18 cellular contexts compared by ENCODE assay signal in the genomic region with DNA sequence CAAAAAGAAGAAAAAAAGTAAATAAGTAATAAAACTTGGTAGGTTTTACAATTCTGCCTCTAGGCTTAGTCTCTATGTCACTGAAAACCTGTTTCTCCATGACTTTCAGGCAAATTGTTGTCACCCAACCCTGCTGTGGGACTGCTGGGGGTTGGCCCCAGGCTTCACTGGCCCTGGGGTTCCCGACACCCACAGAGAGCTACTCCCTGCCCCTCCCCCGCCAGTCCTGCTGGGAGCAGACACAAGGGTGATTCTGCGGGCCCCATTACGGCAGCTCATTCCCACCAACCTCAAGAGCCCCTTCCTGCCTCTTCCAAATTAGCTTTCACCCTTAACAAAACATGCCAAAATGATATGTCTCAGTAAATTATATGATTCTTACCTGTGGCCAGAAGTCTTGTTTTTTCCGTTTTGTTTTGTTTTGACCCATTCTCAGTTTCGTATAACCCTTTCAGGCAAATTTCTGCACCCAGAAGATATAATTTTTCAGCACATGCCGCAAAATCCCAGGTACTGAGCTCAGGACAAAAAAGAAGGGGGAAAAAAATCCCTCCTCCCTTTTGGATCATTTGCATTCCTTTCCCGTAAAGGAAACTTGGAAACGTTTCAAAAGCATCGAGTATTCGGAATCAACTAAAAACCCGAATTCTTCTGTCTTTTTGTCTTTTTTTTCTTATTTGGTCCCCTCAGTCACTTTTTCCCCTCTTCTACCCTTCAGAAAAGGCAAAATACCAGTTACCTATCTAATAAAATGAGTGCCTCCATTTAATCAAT. TPM values are rescaled to one million over a fixed set of nuclear protein-coding genes. Genes with fewer than 3 reads are reported as not detected.
DNase-seq lines count a peak whose midpoint lies in the region; ATAC-seq, FAIRE-seq and TF ChIP-seq lines count a peak whose summit lies in the region.
"Had no signal": no experiment of that assay in that cellular context is flagged by ENCODE, and none has a peak within 500 bp of the region (broad histone marks: within the 10 kb centered on the region; RNA-seq: fewer than 3 reads in every experiment).

No MANE protein-coding gene starts in this region.

- H4K5ac ChIP-seq in H9 (ENCODE audit: insufficient read length, low read depth, low read length) = no peak overlapping the region

- H3K4ac ChIP-seq in H9 (ENCODE audit: low read depth, low read length) = no peak overlapping the region; the same call in 1 of the 2 replicates

- H3K9me3 Mint-ChIP-seq in H9 = no peaks in the 10 kb centered on the region
- H3K9me3 Mint-ChIP-seq: activated CD4-positive, alpha-beta T cell treated with anti-CD3 and anti-CD28 coated beads, Interleukin-2, amount 10 ng/mL, durations not matched to agents 24 days and 14 days; immature natural killer cell; stimulated activated naive B cell treated with anti-CD40 and anti-IgM and Interleukin-4, amounts not matched to agents 10 μg/mL and 1 μg/mL and 100 μg/mL, for 72 hours had no signal

- no peaks in the 10 kb centered on the region for H3K27me3 ChIP-seq in H9 (ENCODE audit: insufficient read depth, low read length)
- no peaks in the 10 kb centered on the region for H3K27me3 ChIP-seq in adrenal gland
- H3K27me3 ChIP-seq in HepG2 (ENCODE audit: control insufficient read depth in 1 of 2, insufficient read depth in 2 of 2, low read length in 2 of 2) = no peaks in the 10 kb centered on the region
- no peaks in the 10 kb centered on the region for H3K27me3 ChIP-seq in stomach
- H3K27me3 ChIP-seq: BE2C had no signal

- H2AFZ ChIP-seq in H9 (ENCODE audit: low read length) (no peak overlapping the region), HepG2 (ENCODE audit: low read length) (no peak overlapping the region)

- no peaks in the 10 kb centered on the region for H4K20me1 ChIP-seq in H9 (ENCODE audit: control insufficient read depth, insufficient read depth, insufficient read length)
- peaks cover 48% of the 10 kb centered on the region for H4K20me1 ChIP-seq in HepG2 (ENCODE audit: insufficient read depth, low read length)

- no peak for TF ChIP-seq RAD21 in HepG2 (CRISPR knock-in tag; IDR thresholded peaks at IDR 0.05)

- intact Hi-C loops in adrenal gland (cut with DNase I) (no loop called here), HepG2 (cut with micrococcal nuclease; ENCODE audit: unreplicated experiment) (no loop called here), stomach (cut with DNase I; ENCODE audit: low total_unique reads) (no loop called here)

- no peak overlapping the region for H3K18ac ChIP-seq in H9 (ENCODE audit: insufficient read length, low read depth, low read length)

- TF ChIP-seq EP300 in HepG2 (IDR thresholded peaks at IDR 0.05; ENCODE audit: low read depth in 2 of 2, low read length in 2 of 2) = no peak
- TF ChIP-seq EP300 in HepG2 (CRISPR knock-in tag; IDR thresholded peaks at IDR 0.05; ENCODE audit: borderline replicate concordance) = no peak
- TF ChIP-seq EP300 in stomach (IDR thresholded peaks at IDR 0.05) = no peak

- TF ChIP-seq POLR2A in adrenal gland (IDR thresholded peaks at IDR 0.05) (no peak), HepG2 (IDR thresholded peaks at IDR 0.05; ENCODE audit: insufficient read depth in 1 of 2, low read depth in 2 of 2, low read length in 2 of 2) (no peak), stomach (IDR thresholded peaks at IDR 0.05) (no peak)

- H2BK120ac ChIP-seq in H9 (ENCODE audit: low read depth, low read length, poor library complexity, severe bottlenecking) = no peak overlapping the region

- POLR2A ChIA-PET in HepG2 (lab: Yijun Ruan, JAX) = no interaction called here

- DNase-seq in H9 (no peak), adrenal gland (no peak), HepG2 (ENCODE audit: low spot score) (no peak), stomach (no peak), NCI-H226 (no peak), NCI-H1417 (lab: John Stamatoyannopoulos, UW) (no peak), activated T-cell treated with anti-CD3 and anti-CD28 coated beads for 4 hours (no peak)
- DNase-seq: BE2C; effector memory CD4-positive, alpha-beta T cell; foreskin melanocyte; immature natural killer cell; NCI-H1105; stimulated activated CD4-positive, alpha-beta T cell treated with anti-CD3 and anti-CD28 coated beads, Interleukin-4, amount 100 ng/mL, for 24 hours; stimulated activated naive B cell treated with anti-CD40 and anti-IgM and Interleukin-4, amounts not matched to agents 10 μg/mL and 1 μg/mL and 100 μg/mL, for 72 hours had no signal

- no peak overlapping the region for H3K14ac ChIP-seq in H9 (ENCODE audit: insufficient read depth, low read length)

- no peak overlapping the region for H3K23ac ChIP-seq in H9 (ENCODE audit: insufficient read length, low read depth, low read length)

- H3K36me3 ChIP-seq in adrenal gland (replicated peaks in 1 of 2) (no peaks in the 10 kb centered on the region), HepG2 (replicated peaks in 1 of 2; ENCODE audit: control insufficient read depth in 1 of 2, insufficient read depth in 2 of 2, low read length in 2 of 2) (peaks cover 8 to 42% of the 10 kb centered on the region in 2 experiments), stomach (no peaks in the 10 kb centered on the region)
- H3K36me3 ChIP-seq: BE2C had no signal

- no peaks in the 10 kb centered on the region for H3K23me2 ChIP-seq in H9 (ENCODE audit: insufficient read length, low read depth, low read length, poor library complexity, severe bottlenecking)

- in situ Hi-C loops in HepG2 (cut with HindIII; ENCODE audit: extremely low pct_ligation_motif_present, low pct_unique_long_range_greater_than_20kb) = no loop called here

- no peak overlapping the region for H2BK20ac ChIP-seq in H9 (ENCODE audit: low read depth, low read length, poor library complexity, severe bottlenecking)

- peak overlapping the region in 1 of 2 experiments; percentile 50; a peak in 3 of 5 replicates for H3K4me3 Mint-ChIP-seq in H9
- H3K4me3 Mint-ChIP-seq: immature natural killer cell had no signal

- peak overlapping the region; percentile 3 to 71 (median 46); a peak in 6 of 7 replicates for H3K27ac Mint-ChIP-seq in H9
- H3K27ac Mint-ChIP-seq: immature natural killer cell had no signal

- no peak for FAIRE-seq in HepG2 (lab: Jason Lieb, UNC)

- TF ChIP-seq CTCF in H9 (conservative IDR thresholded peaks at IDR 0.05) = no peak
- no peak for TF ChIP-seq CTCF in adrenal gland (IDR thresholded peaks at IDR 0.05)
- TF ChIP-seq CTCF in HepG2 (CRISPR knock-in tag; IDR thresholded peaks at IDR 0.05) = no peak
- no peak for TF ChIP-seq CTCF in stomach (IDR thresholded peaks at IDR 0.05)

- BruUV-seq in HepG2 (replicated peaks; lab: Mats Ljungman, UMichigan) = no TSS peak

- H2BK5ac ChIP-seq in H9 (ENCODE audit: insufficient read length, low read length) = no peak overlapping the region

- ATAC-seq in HepG2 (no peak), esophagus mucosa (no peak)

- no peak overlapping the region for H2BK12ac ChIP-seq in H9 (ENCODE audit: insufficient read length, low read depth, low read length)

- no peak overlapping the region for H2BK15ac ChIP-seq in H9 (ENCODE audit: low read depth, low read length)

- H3K27me3 Mint-ChIP-seq in H9 (ENCODE audit: low read depth) = peaks cover 1% of the 10 kb centered on the region; the same call in 1 of the 2 replicates
- H3K27me3 Mint-ChIP-seq: stimulated activated naive B cell treated with anti-CD40 and anti-IgM and Interleukin-4, amounts not matched to agents 10 μg/mL and 1 μg/mL and 100 μg/mL, for 72 hours had no signal

- CTCF ChIA-PET in HepG2 (lab: Yijun Ruan, JAX; ENCODE audit: low intra/inter-chr PET ratio, low total read pairs) = no interaction called here

- H3K79me2 ChIP-seq in H9 (ENCODE audit: insufficient read depth, low read length) (no peaks in the 10 kb centered on the region), HepG2 (ENCODE audit: insufficient read depth, low read length) (peaks cover 83% of the 10 kb centered on the region)

- no peaks in the 10 kb centered on the region for H3K9me3 ChIP-seq in H9 (ENCODE audit: control insufficient read depth, low read depth, low read length)
- no peaks in the 10 kb centered on the region for H3K9me3 ChIP-seq in adrenal gland (replicated peaks in 1 of 3)
- no peaks in the 10 kb centered on the region for H3K9me3 ChIP-seq in HepG2 (ENCODE audit: low read length)
- H3K9me3 ChIP-seq in stomach = no peaks in the 10 kb centered on the region
- H3K9me3 ChIP-seq: BE2C had no signal

- H3K27ac ChIP-seq in H9 (ENCODE audit: insufficient read length, low read depth, low read length) (no peak overlapping the region), adrenal gland (peak overlapping the region in 3 of 5 donors; percentile 5 to 91 (median 73)), HepG2 (ENCODE audit: extremely low read length, insufficient read depth, low read length) (peak overlapping the region; percentile 28), stomach (peak overlapping the region in 3 of 5 donors; percentile 72 to 83 (median 78))

- H3K36me3 Mint-ChIP-seq in H9 (ENCODE audit: insufficient read depth in 1 of 3, low read depth in 3 of 3) = no peaks in the 10 kb centered on the region
- H3K36me3 Mint-ChIP-seq: immature natural killer cell; stimulated activated naive B cell treated with anti-CD40 and anti-IgM and Interleukin-4, amounts not matched to agents 10 μg/mL and 1 μg/mL and 100 μg/mL, for 72 hours had no signal

- H2AK5ac ChIP-seq in H9 (ENCODE audit: insufficient read length, low read length) = no peak overlapping the region

- H3K4me1 ChIP-seq in H9 (ENCODE audit: insufficient read depth, low read length) = peaks cover 5% of the 10 kb centered on the region; the same call in 1 of the 2 replicates
- peaks cover 15 to 55% of the 10 kb centered on the region in 2 donors for H3K4me1 ChIP-seq in adrenal gland (replicated peaks in 1 of 2)
- peaks cover 97% of the 10 kb centered on the region for H3K4me1 ChIP-seq in HepG2 (ENCODE audit: insufficient read depth, low read length)
- peaks cover 22 to 63% (median 43%) of the 10 kb centered on the region in 4 donors for H3K4me1 ChIP-seq in stomach

- no CpG with 5 or more reads among the region's 12 CpGs for WGBS in H9 (ENCODE audit: extremely low coverage, insufficient read length, low lambda C conversion rate)
- 57 to 63% (median 59%) methylated on average over 11 to 12 of the region's 12 CpGs for WGBS in adrenal gland, 4 donors
- 96% methylated on average over 12 of the region's 12 CpGs for WGBS in HepG2 (ENCODE audit: low lambda C conversion rate)
- 69 to 81% (median 78%) methylated on average over 12 of the region's 12 CpGs for WGBS in stomach, 5 donors

- H3K56ac ChIP-seq in H9 (ENCODE audit: insufficient read length, low read depth, low read length) = no peak overlapping the region

- H3T11ph ChIP-seq in H9 (ENCODE audit: low read length) = no peak overlapping the region

- H3K79me1 ChIP-seq in H9 (ENCODE audit: insufficient read depth, low read depth, low read length, poor library complexity, severe bottlenecking) = no peaks in the 10 kb centered on the region

- H4K8ac ChIP-seq in H9 (replicated peaks; ENCODE audit: insufficient read length, low read depth, low read length) = no peak overlapping the region

- H3K9ac ChIP-seq in H9 (ENCODE audit: extremely low read depth, insufficient read length, low read length) = no peak overlapping the region
- 0 out of 2 replicates have a peak overlapping the region, but pooled peaks have one; percentile 16 for H3K9ac ChIP-seq in HepG2 (ENCODE audit: insufficient read depth, low read depth, low read length)

- no peak overlapping the region for H3K4me3 ChIP-seq in adrenal gland
- H3K4me3 ChIP-seq in HepG2 (replicated peaks in 1 of 3; ENCODE audit: insufficient read depth in 1 of 3, low read depth in 2 of 3, low read length in 3 of 3) = no peak overlapping the region
- H3K4me3 ChIP-seq in stomach = no peak overlapping the region

- H3K4me2 ChIP-seq in H9 (ENCODE audit: insufficient read depth, insufficient read length, low read length) (peak overlapping the region; percentile 10), HepG2 (ENCODE audit: low read depth, low read length) (no peak overlapping the region; the same call in 1 of the 2 replicates)

- H3K4me1 Mint-ChIP-seq in H9 = peaks cover 42 to 55% of the 10 kb centered on the region in 2 experiments
- H3K4me1 Mint-ChIP-seq: immature natural killer cell had no signal

- H4K91ac ChIP-seq in H9 (ENCODE audit: insufficient read length, low read depth, low read length) = no peak overlapping the region

RNA-seq across cellular contexts. Expression of gene CHST15, which starts 27.8 kb away (rescaled TPM):
- total RNA-seq in H9 (2021) = 6.8 and 8.7 TPM in 2 replicates
- total RNA-seq in adrenal gland = 10 to 100 TPM; 24.0 to 54.5 (median 39.8) TPM
- polyA plus RNA-seq in adrenal gland = 10 to 100 TPM in 1 of 3 donors, 1 to 10 TPM in 2; 5.2 to 15.7 (median 8.1) TPM
- total RNA-seq in HepG2 (2016; rRNA removed; fragmentation: Illumina TruSeq; extraction: Trizol) = 1.1 and 1.4 TPM in 2 replicates
- 1.0 and 1.2 TPM in 2 replicates for total RNA-seq in HepG2 (2016; cell fraction: cytosol; rRNA removed; fragmentation: Illumina TruSeq; extraction: Trizol; ENCODE audit: low read depth)
- total RNA-seq in HepG2 (2016; cell fraction: insoluble cytoplasmic fraction; rRNA removed; fragmentation: Illumina TruSeq; extraction: Trizol) = 1.4 and 1.5 TPM in 2 replicates
- total RNA-seq in HepG2 (2016; cell fraction: membrane; rRNA removed; fragmentation: Illumina TruSeq; extraction: Trizol) = 2.7 and 2.9 TPM in 2 replicates
- 1.1 and 1.9 TPM in 2 replicates for total RNA-seq in HepG2 (2016; cell fraction: nucleus; rRNA removed; fragmentation: Illumina TruSeq; extraction: Trizol)
- 94.7 and 113 TPM in 2 replicates for polyA plus RNA-seq in HepG2 (2011; rRNA removed)
- 101 and 112 TPM in 2 replicates for polyA plus RNA-seq in HepG2 (2011; cell fraction: cytosol; rRNA removed)
- polyA plus RNA-seq in HepG2 (2011; cell fraction: nucleus; rRNA removed) = 181 and 188 TPM in 2 replicates
- 46.0 and 71.6 TPM in 2 replicates for polyA plus RNA-seq in HepG2 (2012)
- polyA plus RNA-seq in HepG2 (2016; cell fraction: cytosol; fragmentation: Illumina TruSeq; extraction: Trizol; ENCODE audit: low read depth) = 0.27 and 0.52 TPM in 2 replicates
- 1.4 TPM in 2 replicates for polyA plus RNA-seq in HepG2 (2016; cell fraction: insoluble cytoplasmic fraction; fragmentation: Illumina TruSeq; extraction: Trizol; ENCODE audit: low read depth)
- polyA plus RNA-seq in HepG2 (2016; cell fraction: membrane; fragmentation: Illumina TruSeq; extraction: Trizol; ENCODE audit: low read depth) = 0.68 and 0.92 TPM in 2 replicates
- polyA plus RNA-seq in HepG2 (2016; cell fraction: nucleus; fragmentation: Illumina TruSeq; extraction: Trizol; ENCODE audit: insufficient read depth, low read depth) = 1.1 and 1.9 TPM in 2 replicates
- polyA minus RNA-seq in HepG2 (2011; rRNA and poly(A)+ RNA removed; ENCODE audit: low replicate concordance) = 10.5 and 261 TPM in 2 replicates
- 111 and 123 TPM in 2 replicates for polyA minus RNA-seq in HepG2 (2011; cell fraction: cytosol; rRNA and poly(A)+ RNA removed)
- 241 and 251 TPM in 2 replicates for polyA minus RNA-seq in HepG2 (2011; cell fraction: nucleus; rRNA and poly(A)+ RNA removed)
- total RNA-seq in stomach = 10 to 100 TPM in 4 of 5 donors, 1 to 10 TPM in 1; 2.6 to 30.4 (median 22.8) TPM
- 1 to 10 TPM; 5.2 to 7.3 (median 5.7) TPM for polyA plus RNA-seq in stomach
- total RNA-seq in esophagus mucosa = 6.1 TPM
- total RNA-seq: G401; T-helper 2 cell treated with Interferon-gamma antibody and Interleukin-4, amounts not matched to agents 100 ng/mL and 5 ng/mL, for 36 hours had no signal
